Comparison of ENCODE assay signal across 7 cellular contexts in the genomic region with DNA sequence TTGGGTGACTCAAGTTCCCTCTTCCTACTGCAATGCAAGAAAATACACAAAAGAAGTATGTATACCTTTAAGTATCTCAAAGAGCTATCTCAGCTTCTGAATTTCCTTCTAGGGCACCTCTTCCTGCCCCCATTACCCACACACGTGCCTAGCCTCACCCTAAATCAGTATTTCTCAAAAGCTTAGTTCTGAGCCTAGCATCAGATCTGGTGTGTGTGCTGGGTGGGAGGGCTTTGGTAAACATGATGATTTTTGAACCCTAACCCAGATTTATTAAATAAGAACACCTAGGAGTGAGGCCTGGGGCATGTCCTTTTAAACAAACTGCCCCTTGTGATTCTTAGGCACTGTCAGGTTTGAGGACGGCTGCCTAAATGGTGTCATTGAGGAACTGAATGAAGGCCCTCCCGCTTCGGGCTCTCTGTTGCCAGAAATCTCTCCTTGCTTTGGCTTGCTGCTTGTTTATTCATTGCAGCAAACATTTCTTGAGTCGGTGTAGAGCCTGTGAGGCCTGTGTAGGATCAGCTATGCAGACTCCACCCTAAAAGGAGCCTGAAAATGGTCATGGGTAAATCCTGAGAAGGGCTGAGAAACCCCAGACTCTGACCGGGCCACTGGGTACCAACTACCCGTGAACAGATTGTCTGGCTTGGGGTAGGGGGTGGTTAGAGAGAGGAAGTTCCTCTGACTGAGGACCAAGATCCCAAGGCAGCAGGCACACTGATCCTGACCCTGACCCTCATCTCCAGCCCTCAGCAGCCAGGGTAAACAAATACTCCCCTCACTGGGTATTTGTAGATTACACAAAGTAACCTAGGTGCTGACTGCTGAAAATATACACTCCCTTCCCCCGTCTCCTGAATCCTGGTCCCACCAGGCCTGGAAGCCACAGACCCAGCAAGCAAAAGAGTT. TPM values are rescaled to one million over a fixed set of nuclear protein-coding genes. Genes with fewer than 3 reads are reported as not detected.
DNase-seq lines count a peak whose midpoint lies in the region; ATAC-seq, FAIRE-seq and TF ChIP-seq lines count a peak whose summit lies in the region.

No MANE protein-coding gene starts in this region.

- no peak for TF ChIP-seq CTCF in HL-60 (IDR thresholded peaks at IDR 0.05; ENCODE audit: insufficient read depth, low read length)
- TF ChIP-seq CTCF in activated B cell treated with CpG ODN at 0.5 μM for 24 hours (IDR thresholded peaks at IDR 0.05): no peak
- no peak for TF ChIP-seq CTCF in keratinocyte (optimal IDR thresholded peaks at IDR 0.05 in 1 of 3, IDR thresholded peaks at IDR 0.05 in 1 of 3, conservative IDR thresholded peaks at IDR 0.05 in 1 of 3; ENCODE audit: extremely low read depth in 1 of 3, insufficient read depth in 2 of 3, low read length in 3 of 3)
- no peak for TF ChIP-seq CTCF in brain microvascular endothelial cell (IDR thresholded peaks at IDR 0.05; ENCODE audit: low read depth, low read length, missing control alignments)

- H3K27ac ChIP-seq in HL-60 (replicated peaks): peak overlapping the region; percentile 92
- peak overlapping the region; percentile 92 for H3K27ac ChIP-seq in keratinocyte (ENCODE audit: control insufficient read depth, insufficient read depth, low read length)
- no peak overlapping the region for H3K27ac ChIP-seq in brain microvascular endothelial cell

- no peak for FAIRE-seq in keratinocyte (lab: Jason Lieb, UNC)

- H3K9me1 ChIP-seq in keratinocyte (ENCODE audit: control insufficient read depth, extremely low read depth, insufficient read depth, low read length): no peaks in the 10 kb centered on the region

- POLR2A ChIA-PET in activated B cell treated with CpG ODN at 0.5 μM for 24 hours (lab: Charles Lee): interaction anchor here (0.8 to 2.1 kb wide), 7 partner anchors 9 to 681 kb away, joined by 3 to 21 read pairs (median 3); a partner anchor contains a TSS

- DNase-seq in HL-60 (ENCODE audit: low read depth in 1 of 2, low spot score in 1 of 2) (no peak), activated B cell treated with CpG ODN at 0.5 μM for 24 hours (no peak), keratinocyte (ENCODE audit: low read depth, low spot score) (no peak), NCI-H1436 treated with DMSO at 0.1 percent for 48 hours (lab: John Stamatoyannopoulos, UW) (no peak), brain microvascular endothelial cell (no peak)
- peak; percentile 53 for DNase-seq in stimulated activated naive B cell treated with anti-CD40 and anti-IgM and Interleukin-4, amounts not matched to agents 10 μg/mL and 1 μg/mL and 100 μg/mL, for 72 hours

- dilution Hi-C loops in keratinocyte (cut with MboI; ENCODE audit: extremely low pct_ligation_motif_present, low sequenced_read_pairs): no loop called here

- peak overlapping the region; percentile 86 for H3K27ac Mint-ChIP-seq in activated B cell treated with CpG ODN at 0.5 μM for 24 hours
- H3K27ac Mint-ChIP-seq in stimulated activated naive B cell treated with anti-CD40 and anti-IgM and Interleukin-4, amounts not matched to agents 10 μg/mL and 1 μg/mL and 100 μg/mL, for 72 hours: peak overlapping the region; percentile 85

- H3K9me3 ChIP-seq in keratinocyte (ENCODE audit: control insufficient read depth, low read depth, low read length): no peaks in the 10 kb centered on the region

- H3K9ac ChIP-seq in keratinocyte (ENCODE audit: control insufficient read depth, extremely low read depth, insufficient read depth, low read length): peak overlapping the region; percentile 93

- peak overlapping the region; percentile 81 for H3K4me3 Mint-ChIP-seq in activated B cell treated with CpG ODN at 0.5 μM for 24 hours
- H3K4me3 Mint-ChIP-seq in stimulated activated naive B cell treated with anti-CD40 and anti-IgM and Interleukin-4, amounts not matched to agents 10 μg/mL and 1 μg/mL and 100 μg/mL, for 72 hours: peak overlapping the region; percentile 81 to 83

- H3K4me1 ChIP-seq in keratinocyte (ENCODE audit: control insufficient read depth, extremely low read depth, insufficient read depth, low read length): peaks cover 39% of the 10 kb centered on the region

- no peak overlapping the region for H2AFZ ChIP-seq in keratinocyte (ENCODE audit: control insufficient read depth, low read length)

- peaks cover 21% of the 10 kb centered on the region for H3K79me2 ChIP-seq in keratinocyte (ENCODE audit: control insufficient read depth, insufficient read depth, low read length)

- peak overlapping the region; percentile 98 for H3K4me2 ChIP-seq in keratinocyte (ENCODE audit: control insufficient read depth, extremely low read depth, insufficient read depth, low read depth, low read length)

- H3K27me3 ChIP-seq in HL-60 (ENCODE audit: insufficient read depth, poor library complexity, severe bottlenecking) (no peaks in the 10 kb centered on the region), keratinocyte (ENCODE audit: control insufficient read depth, extremely low read depth, insufficient read depth, low read length) (no peaks in the 10 kb centered on the region), brain microvascular endothelial cell (replicated peaks) (peaks cover 5% of the 10 kb centered on the region)

- CTCF ChIA-PET in activated B cell treated with CpG ODN at 0.5 μM for 24 hours (lab: Charles Lee): interaction anchor here (0.7 to 3.1 kb wide), 8 partner anchors 8 to 73 kb away, joined by 3 to 13 read pairs (median 4); no protein-coding TSS in a partner anchor

- no peaks in the 10 kb centered on the region for H3K36me3 Mint-ChIP-seq in activated B cell treated with CpG ODN at 0.5 μM for 24 hours (ENCODE audit: low read depth)
- H3K36me3 Mint-ChIP-seq in stimulated activated naive B cell treated with anti-CD40 and anti-IgM and Interleukin-4, amounts not matched to agents 10 μg/mL and 1 μg/mL and 100 μg/mL, for 72 hours: peaks cover 0 to 4% of the 10 kb centered on the region in 2 donors

- H3K36me3 ChIP-seq in keratinocyte (ENCODE audit: control insufficient read depth in 2 of 2, extremely low read depth in 1 of 2, insufficient read depth in 2 of 2, low read length in 2 of 2) (no peaks in the 10 kb centered on the region), brain microvascular endothelial cell (replicated peaks) (no peaks in the 10 kb centered on the region)

- no peaks in the 10 kb centered on the region for H4K20me1 ChIP-seq in keratinocyte (ENCODE audit: control insufficient read depth, extremely low read depth, insufficient read depth, low read length)

- in situ Hi-C loops in brain microvascular endothelial cell (cut with HindIII; ENCODE audit: low pct_ligation_motif_present, low sequenced_read_pairs): no loop called here

- intact Hi-C loops in activated B cell treated with CpG ODN at 0.5 μM for 24 hours (cut with micrococcal nuclease): loop anchor here (1.0 to 5.0 kb wide), 8 partner anchors 11 to 199 kb away; a partner anchor contains a TSS

- H3K4me3 ChIP-seq in HL-60 (replicated peaks; ENCODE audit: insufficient read depth, low read length): peak overlapping the region; percentile 69
- H3K4me3 ChIP-seq in keratinocyte (ENCODE audit: control insufficient read depth in 2 of 3, extremely low read depth in 1 of 3, insufficient read depth in 2 of 3, low read depth in 1 of 3, low read length in 3 of 3): peak overlapping the region in 2 of 3 experiments; percentile 55 to 68
- H3K4me3 ChIP-seq in brain microvascular endothelial cell (ENCODE audit: low read depth, low read length): no peak overlapping the region

- no peaks in the 10 kb centered on the region for H3K9me3 Mint-ChIP-seq in activated B cell treated with CpG ODN at 0.5 μM for 24 hours
- H3K9me3 Mint-ChIP-seq in stimulated activated naive B cell treated with anti-CD40 and anti-IgM and Interleukin-4, amounts not matched to agents 10 μg/mL and 1 μg/mL and 100 μg/mL, for 72 hours: no peaks in the 10 kb centered on the region

- ATAC-seq in activated B cell treated with CpG ODN at 0.5 μM for 24 hours (ENCODE audit: low read depth) (peak; percentile 22), HG03095 (IDR thresholded peaks at IDR 0.05; ENCODE audit: unreplicated experiment) (no peak)
- ATAC-seq in stimulated activated naive B cell treated with anti-CD40 and anti-IgM and Interleukin-4, amounts not matched to agents 10 μg/mL and 1 μg/mL and 100 μg/mL, for 72 hours (replicated peaks): peak; percentile 42 to 62

- peaks cover 61% of the 10 kb centered on the region for H3K4me1 Mint-ChIP-seq in activated B cell treated with CpG ODN at 0.5 μM for 24 hours
- peaks cover 56 to 85% of the 10 kb centered on the region in 2 donors for H3K4me1 Mint-ChIP-seq in stimulated activated naive B cell treated with anti-CD40 and anti-IgM and Interleukin-4, amounts not matched to agents 10 μg/mL and 1 μg/mL and 100 μg/mL, for 72 hours

- H3K27me3 Mint-ChIP-seq in activated B cell treated with CpG ODN at 0.5 μM for 24 hours: no peaks in the 10 kb centered on the region
- H3K27me3 Mint-ChIP-seq in stimulated activated naive B cell treated with anti-CD40 and anti-IgM and Interleukin-4, amounts not matched to agents 10 μg/mL and 1 μg/mL and 100 μg/mL, for 72 hours: peaks cover 0 to 6% of the 10 kb centered on the region in 2 donors

RNA-seq across cellular contexts. Expression of a gene that starts 3.0 kb away (rescaled TPM):
- total RNA-seq in activated B cell treated with CpG ODN at 0.5 μM for 24 hours: 3.3 and 5.1 TPM in 2 replicates
- polyA plus RNA-seq in keratinocyte: 12.6 to 24.1 TPM (median 15.9 TPM) in 3 replicates
- 12.4 TPM for polyA plus RNA-seq in keratinocyte (2011; ENCODE audit: low read depth)
- 8.2 and 11.1 TPM in 2 replicates for polyA plus RNA-seq in keratinocyte (2011; cell fraction: cytosol; rRNA removed)
- 30.5 and 37.3 TPM in 2 replicates for polyA plus RNA-seq in keratinocyte (2011; cell fraction: nucleus; rRNA removed)
- 9.3 and 24.5 TPM in 2 replicates for polyA plus RNA-seq in keratinocyte (2012; ENCODE audit: low replicate concordance)
- 33.9 to 71.2 TPM (median 38.4 TPM) in 3 replicates for polyA minus RNA-seq in keratinocyte
- polyA minus RNA-seq in keratinocyte (2011; cell fraction: cytosol; rRNA and poly(A)+ RNA removed): 28.0 TPM
- polyA minus RNA-seq in keratinocyte (2011; cell fraction: nucleus; rRNA and poly(A)+ RNA removed): 38.8 and 51.2 TPM in 2 replicates
